ENCODE assay signal across 2 cellular contexts in the genomic region with DNA sequence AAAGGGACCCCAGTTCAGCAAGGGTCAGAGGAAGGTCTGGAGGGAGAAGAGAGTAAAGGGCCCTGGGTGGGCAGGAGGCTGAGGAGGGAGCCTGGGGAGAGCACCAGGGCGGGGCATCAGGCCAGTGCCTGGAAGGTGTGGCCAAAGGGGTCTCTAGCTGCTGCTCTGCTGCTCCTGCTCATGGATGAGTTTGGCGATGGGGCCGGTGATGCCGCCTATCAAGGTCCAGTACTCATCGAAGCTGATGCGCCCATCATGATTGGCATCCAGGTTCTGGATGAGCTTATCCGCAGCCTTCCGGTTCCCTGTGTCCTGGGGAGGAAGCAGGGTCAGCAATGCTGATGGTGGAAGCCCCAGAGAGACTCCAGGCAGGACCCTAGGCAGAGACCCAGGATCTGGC.
TF ChIP-seq lines count a peak whose summit lies in the region.

No MANE protein-coding gene starts in this region.

TF ChIP-seq in IMR-90, 13 proteins besides CTCF, POLR2A, EP300 and RAD21:
- TF ChIP-seq CHD1 (IDR thresholded peaks at IDR 0.05; ENCODE audit: low read depth, low read length) (no peak), MAZ (IDR thresholded peaks at IDR 0.05; ENCODE audit: borderline replicate concordance, low read depth, low read length) (no peak), FOS (IDR thresholded peaks at IDR 0.05; ENCODE audit: low read depth, low read length) (no peak), MXI1 (IDR thresholded peaks at IDR 0.05; ENCODE audit: borderline replicate concordance, low read depth, low read length) (no peak), BHLHE40 (IDR thresholded peaks at IDR 0.05; ENCODE audit: low read depth, low read length) (no peak), CEBPB (IDR thresholded peaks at IDR 0.05; ENCODE audit: low read depth, low read length) (no peak), RCOR1 (IDR thresholded peaks at IDR 0.05; ENCODE audit: insufficient replicate concordance, low read length) (no peak), RFX5 (IDR thresholded peaks at IDR 0.05; ENCODE audit: low read depth, low read length) (no peak), NFE2L2 (IDR thresholded peaks at IDR 0.05; ENCODE audit: low read depth, low read length) (no peak), MAFK (IDR thresholded peaks at IDR 0.05; ENCODE audit: low read depth, low read length) (no peak), SMC3 (IDR thresholded peaks at IDR 0.05; ENCODE audit: low read depth, low read length) (no peak)
- TF ChIP-seq, protein P1, sequence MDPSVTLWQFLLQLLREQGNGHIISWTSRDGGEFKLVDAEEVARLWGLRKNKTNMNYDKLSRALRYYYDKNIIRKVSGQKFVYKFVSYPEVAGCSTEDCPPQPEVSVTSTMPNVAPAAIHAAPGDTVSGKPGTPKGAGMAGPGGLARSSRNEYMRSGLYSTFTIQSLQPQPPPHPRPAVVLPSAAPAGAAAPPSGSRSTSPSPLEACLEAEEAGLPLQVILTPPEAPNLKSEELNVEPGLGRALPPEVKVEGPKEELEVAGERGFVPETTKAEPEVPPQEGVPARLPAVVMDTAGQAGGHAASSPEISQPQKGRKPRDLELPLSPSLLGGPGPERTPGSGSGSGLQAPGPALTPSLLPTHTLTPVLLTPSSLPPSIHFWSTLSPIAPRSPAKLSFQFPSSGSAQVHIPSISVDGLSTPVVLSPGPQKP (IDR thresholded peaks at IDR 0.05; ENCODE audit: borderline replicate concordance, low read depth, low read length), result no peak
- TF ChIP-seq, protein P2, sequence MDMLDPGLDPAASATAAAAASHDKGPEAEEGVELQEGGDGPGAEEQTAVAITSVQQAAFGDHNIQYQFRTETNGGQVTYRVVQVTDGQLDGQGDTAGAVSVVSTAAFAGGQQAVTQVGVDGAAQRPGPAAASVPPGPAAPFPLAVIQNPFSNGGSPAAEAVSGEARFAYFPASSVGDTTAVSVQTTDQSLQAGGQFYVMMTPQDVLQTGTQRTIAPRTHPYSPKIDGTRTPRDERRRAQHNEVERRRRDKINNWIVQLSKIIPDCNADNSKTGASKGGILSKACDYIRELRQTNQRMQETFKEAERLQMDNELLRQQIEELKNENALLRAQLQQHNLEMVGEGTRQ (IDR thresholded peaks at IDR 0.05; ENCODE audit: low read depth, low read length), result no peak

TF ChIP-seq in GM12891, 5 proteins besides CTCF, POLR2A, EP300 and RAD21:
- TF ChIP-seq POLR2AphosphoS5 (IDR thresholded peaks at IDR 0.05; ENCODE audit: low read depth, low read length) (no peak), PAX5 (IDR thresholded peaks at IDR 0.05; ENCODE audit: insufficient read depth, low read length, severe bottlenecking) (no peak), SPI1 (IDR thresholded peaks at IDR 0.05; ENCODE audit: low read depth, low read length) (no peak), POU2F2 (IDR thresholded peaks at IDR 0.05; ENCODE audit: low read depth, low read length) (no peak), TAF1 (IDR thresholded peaks at IDR 0.05; ENCODE audit: low read depth, low read length) (no peak)
